ENCODE assay signal across 8 cellular contexts in the genomic region with DNA sequence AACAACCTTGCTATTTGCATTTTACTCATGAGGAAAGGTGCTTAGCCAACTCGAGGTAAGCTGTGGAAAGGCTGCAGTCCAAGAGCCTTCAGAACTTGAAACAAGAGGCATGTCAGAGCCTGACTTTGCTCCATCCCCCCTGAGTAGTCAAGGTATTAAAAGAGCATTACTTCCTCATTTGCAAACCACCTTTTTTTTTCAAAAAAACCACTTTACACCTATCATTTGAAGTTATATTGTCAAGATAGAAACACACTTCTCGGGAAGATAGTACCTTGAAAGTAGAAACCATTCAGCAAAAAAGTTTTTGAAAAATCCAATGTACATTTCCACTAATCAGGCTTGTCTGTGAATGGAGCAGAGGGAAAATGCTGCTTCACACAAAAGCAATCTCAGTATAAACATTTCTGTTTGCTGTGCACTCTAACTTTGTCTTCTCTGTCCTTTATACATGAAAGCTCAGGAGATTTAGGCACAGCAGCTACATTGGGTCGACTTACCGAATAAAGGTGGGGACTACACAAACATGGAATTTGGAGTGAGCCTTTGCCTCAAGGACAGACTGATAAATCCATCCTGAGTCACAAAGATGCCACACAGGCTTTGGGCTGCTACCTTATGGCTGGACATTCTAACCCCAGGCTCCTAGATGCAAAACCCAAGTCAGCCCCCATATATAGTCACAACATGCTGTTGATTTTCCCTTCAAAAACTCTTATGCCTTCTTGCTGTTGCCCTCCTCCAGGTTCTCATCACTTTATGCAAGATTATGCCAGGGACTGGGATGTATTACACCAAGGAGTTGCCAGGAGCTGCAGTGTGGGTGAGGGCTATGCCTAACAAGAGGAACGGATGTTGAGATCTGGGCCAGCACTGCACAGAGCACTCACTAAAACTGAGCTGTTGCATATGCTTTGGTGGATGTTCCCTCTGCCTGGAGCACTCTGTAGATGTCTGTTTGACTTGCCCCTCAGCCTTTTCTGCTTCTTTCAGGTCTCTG. TPM values are rescaled to one million over a fixed set of nuclear protein-coding genes. Genes with fewer than 3 reads are reported as not detected.
DNase-seq lines count a peak whose midpoint lies in the region; ATAC-seq and TF ChIP-seq lines count a peak whose summit lies in the region.

No MANE protein-coding gene starts in this region.

- H3K18ac ChIP-seq in neuronal stem cell (ENCODE audit: low read length): no peak overlapping the region

- peak in 6 of 10 experiments; percentile 20 to 48 (median 28) for DNase-seq in CD4-positive, alpha-beta T cell
- DNase-seq in epithelial cell of esophagus (ENCODE audit: low read depth) (peak; percentile 77), NCI-H510A (lab: John Stamatoyannopoulos, UW) (no peak), DMS153 (lab: John Stamatoyannopoulos, UW) (no peak), neuronal stem cell (ENCODE audit: low spot score) (no peak)
- no peak for DNase-seq in stimulated activated CD4-positive, alpha-beta T cell treated with anti-CD3 and anti-CD28 coated beads, Interleukin-2, amount 100 ng/mL, for 48 hours

- H2BK5ac ChIP-seq in neuronal stem cell (ENCODE audit: low read length): no peak overlapping the region

- intact Hi-C loops in CD4-positive, alpha-beta T cell (cut with DNase I, micrococcal nuclease): loop anchor here in 1 of 2 experiments (2.0 kb wide), 1 partner anchor 15 kb away; no protein-coding TSS in a partner anchor

- no peak for TF ChIP-seq CTCF in CD4-positive, alpha-beta T cell (IDR thresholded peaks at IDR 0.05)
- TF ChIP-seq CTCF in epithelial cell of esophagus (IDR thresholded peaks at IDR 0.05; ENCODE audit: insufficient read depth, low read depth, low read length, missing control alignments): no peak

- H2BK120ac ChIP-seq in neuronal stem cell (ENCODE audit: low read depth, low read length): no peak overlapping the region

- H3K4ac ChIP-seq in neuronal stem cell (ENCODE audit: low read length): no peak overlapping the region

- H3K27ac Mint-ChIP-seq in CD4-positive, alpha-beta T cell: peak overlapping the region; percentile 86

- H2AFZ ChIP-seq in neuronal stem cell (ENCODE audit: low read length): no peak overlapping the region

- POLR2A ChIA-PET in CD4-positive, alpha-beta T cell (lab: Charles Lee): interaction anchor here (0.5 to 10.2 kb wide), 19 partner anchors 8 to 1081 kb away, joined by 3 to 255 read pairs (median 4); a partner anchor contains a TSS

- no peak overlapping the region for H3K4me3 ChIP-seq in epithelial cell of esophagus (ENCODE audit: low read length)
- no peak overlapping the region for H3K4me3 ChIP-seq in neuronal stem cell (ENCODE audit: low read length in 2 of 2)

- H2AK5ac ChIP-seq in neuronal stem cell (ENCODE audit: low read depth, low read length): no peak overlapping the region

- peaks cover 91% of the 10 kb centered on the region for H3K4me1 Mint-ChIP-seq in CD4-positive, alpha-beta T cell (ENCODE audit: low read depth)

- H3K9ac ChIP-seq in neuronal stem cell (ENCODE audit: low read depth, low read length, poor library complexity): no peak overlapping the region

- H3K9me3 Mint-ChIP-seq in CD4-positive, alpha-beta T cell: no peaks in the 10 kb centered on the region

- H3K4me1 ChIP-seq in neuronal stem cell (ENCODE audit: control insufficient read depth in 2 of 2, insufficient read depth in 1 of 2, low read depth in 1 of 2, low read length in 2 of 2): peaks cover 9 to 11% of the 10 kb centered on the region in 2 donors

- H3K23ac ChIP-seq in neuronal stem cell (ENCODE audit: low read depth, low read length, poor library complexity): no peak overlapping the region

- H3K9me3 ChIP-seq in CD4-positive, alpha-beta T cell (ENCODE audit: control insufficient read depth, low read length): no peaks in the 10 kb centered on the region
- H3K9me3 ChIP-seq in neuronal stem cell (replicated peaks in 1 of 2; ENCODE audit: control insufficient read depth in 2 of 2, insufficient read depth in 1 of 2, low read depth in 1 of 2, low read length in 2 of 2): no peaks in the 10 kb centered on the region

- H4K91ac ChIP-seq in neuronal stem cell (ENCODE audit: low read depth, low read length, poor library complexity): no peak overlapping the region

- peak overlapping the region; percentile 62 for H3K27ac ChIP-seq in CD4-positive, alpha-beta T cell (ENCODE audit: low read depth, low read length)
- H3K27ac ChIP-seq in neuronal stem cell (replicated peaks; ENCODE audit: low read length): no peak overlapping the region

- H3K4me2 ChIP-seq in neuronal stem cell (ENCODE audit: insufficient read depth, low read length, poor library complexity, severe bottlenecking): no peak overlapping the region

- ATAC-seq in CD4-positive, alpha-beta T cell (ENCODE audit: poor library complexity): peak; percentile 45
- ATAC-seq in GM19455 (IDR thresholded peaks at IDR 0.05; ENCODE audit: unreplicated experiment) (peak; percentile 65), HG03442 (IDR thresholded peaks at IDR 0.05; ENCODE audit: unreplicated experiment) (peak; percentile 76)

- H2BK15ac ChIP-seq in neuronal stem cell (ENCODE audit: low read length): no peak overlapping the region

- H3K36me3 ChIP-seq in neuronal stem cell (replicated peaks in 1 of 2; ENCODE audit: control insufficient read depth in 2 of 2, insufficient read depth in 2 of 2, low read length in 2 of 2): no peaks in the 10 kb centered on the region

- H3K27me3 Mint-ChIP-seq in CD4-positive, alpha-beta T cell: no peaks in the 10 kb centered on the region

- no peaks in the 10 kb centered on the region for H3K27me3 ChIP-seq in CD4-positive, alpha-beta T cell (ENCODE audit: control insufficient read depth, insufficient read depth, low read length)
- no peaks in the 10 kb centered on the region for H3K27me3 ChIP-seq in neuronal stem cell (ENCODE audit: control insufficient read depth in 3 of 3, insufficient read depth in 3 of 3, low read depth in 1 of 3, low read length in 3 of 3)

- H3K79me1 ChIP-seq in neuronal stem cell (ENCODE audit: low read depth, low read length): no peaks in the 10 kb centered on the region

- CTCF ChIA-PET in CD4-positive, alpha-beta T cell (lab: Charles Lee): interaction anchor here (0.7 to 1.4 kb wide), 7 partner anchors 8 to 46 kb away, joined by 3 to 4 read pairs (median 3); no protein-coding TSS in a partner anchor

- peak overlapping the region; percentile 83 for H3K4me3 Mint-ChIP-seq in CD4-positive, alpha-beta T cell

- H3K14ac ChIP-seq in neuronal stem cell (ENCODE audit: low read length): no peak overlapping the region

- H2BK12ac ChIP-seq in neuronal stem cell (ENCODE audit: low read length): no peak overlapping the region

- no peaks in the 10 kb centered on the region for H3K36me3 Mint-ChIP-seq in CD4-positive, alpha-beta T cell (ENCODE audit: low read depth)

- WGBS in neuronal stem cell (ENCODE audit: extremely low coverage in 2 of 2, insufficient read length in 2 of 2, insufficient replicate concordance in 1 of 2), 2 donors: no CpG with 5 or more reads among the region's 5 CpGs

- no peak overlapping the region for H4K8ac ChIP-seq in neuronal stem cell (ENCODE audit: low read depth, low read length)

RNA-seq across cellular contexts. Expression of a gene that starts 41.4 kb away (rescaled TPM):
- 100 to 1,000 TPM; 219 to 228 TPM for total RNA-seq in CD4-positive, alpha-beta T cell
- 45.6 TPM for polyA plus RNA-seq in neuronal stem cell (2013, experiment 1 of 2)
- 46.5 TPM for polyA plus RNA-seq in neuronal stem cell (2013, experiment 2 of 2)

Comparison
In these comparisons a context has a peak if more than half of its experiments do, and no peak if none do; other contexts are left out.
1. DNase-seq: peak in CD4-positive, alpha-beta T cell (6 of 10) and epithelial cell of esophagus (single experiment); none in stimulated activated CD4-positive, alpha-beta T cell treated with anti-CD3 and anti-CD28 coated beads, Interleukin-2, amount 100 ng/mL, for 48 hours (0 of 2), NCI-H510A (single experiment), DMS153 (single experiment) and neuronal stem cell (single experiment).
2. Peak in every context shown above with its lines, with median percentiles within 50 percentile points of each other: ATAC-seq.